8 cellular contexts compared by ENCODE assay signal in genomic region chr12:49092086-49092815, GRCh38. TPM values are rescaled to one million over a fixed set of nuclear protein-coding genes. Genes with fewer than 3 reads are reported as not detected.
A peak's percentile ranks its signal among the peaks of the same experiment; 100 is the strongest.
DNase-seq lines count a peak whose midpoint lies in the region; ATAC-seq and TF ChIP-seq lines count a peak whose summit lies in the region.

No MANE protein-coding gene starts in this region.

- H2BK20ac ChIP-seq in IMR-90 (ENCODE audit: low read depth, low read length) = no peak overlapping the region

- peaks cover 2% of the 10 kb centered on the region; the same call in 1 of the 2 replicates for H3K9me1 ChIP-seq in IMR-90 (ENCODE audit: insufficient read depth, low read length)

- no peak overlapping the region for H4K5ac ChIP-seq in IMR-90 (ENCODE audit: low read depth, low read length)

- H3K14ac ChIP-seq in IMR-90 (replicated peaks; ENCODE audit: low read depth, low read length) = no peak overlapping the region

- TF ChIP-seq CTCF in CD8-positive, alpha-beta T cell (IDR thresholded peaks at IDR 0.05) = peak; percentile 40
- TF ChIP-seq CTCF in IMR-90 (conservative IDR thresholded peaks at IDR 0.05; ENCODE audit: low read depth, low read length) = peak; percentile 43
- peak; percentile 57 for TF ChIP-seq CTCF in VCaP (conservative IDR thresholded peaks at IDR 0.05)
- peak in 3 of 4 donors; percentile 18 to 27 (median 21) for TF ChIP-seq CTCF in right lobe of liver (IDR thresholded peaks at IDR 0.05)

- peaks cover 59% of the 10 kb centered on the region for H3K4me1 ChIP-seq in CD8-positive, alpha-beta T cell (ENCODE audit: insufficient read depth, low read length)
- H3K4me1 ChIP-seq in IMR-90 (ENCODE audit: control insufficient read depth, insufficient read depth, low read length) (peaks cover 9% of the 10 kb centered on the region; the same call in 1 of the 2 replicates), right lobe of liver (peaks cover 0 to 31% (median 0%) of the 10 kb centered on the region in 4 donors)

- ATAC-seq in CD8-positive, alpha-beta T cell = peak; percentile 55
- ATAC-seq in IMR-90 (ENCODE audit: low read depth) (peak; percentile 40), right lobe of liver (peak in 3 of 4 donors; percentile 16 to 21 (median 18)), HG03460 (IDR thresholded peaks at IDR 0.05; ENCODE audit: unreplicated experiment) (no peak)

- BruUV-seq in IMR-90 (replicated peaks; lab: Mats Ljungman, UMichigan) = no TSS peak

- H3K36me3 ChIP-seq in CD8-positive, alpha-beta T cell (ENCODE audit: insufficient read depth, low read length) = peaks cover 2% of the 10 kb centered on the region
- H3K36me3 ChIP-seq in IMR-90 (ENCODE audit: control insufficient read depth, insufficient read depth, low read length) = peaks cover 5% of the 10 kb centered on the region
- H3K36me3 ChIP-seq in right lobe of liver = peaks cover 0 to 4% (median 2%) of the 10 kb centered on the region in 4 donors

- no peak overlapping the region for H4K91ac ChIP-seq in IMR-90 (ENCODE audit: insufficient read depth, low read depth, low read length)

- peaks cover 12% of the 10 kb centered on the region for H3K36me3 Mint-ChIP-seq in CD8-positive, alpha-beta T cell

- POLR2A ChIA-PET in CD8-positive, alpha-beta T cell (lab: Charles Lee) = interaction anchor here (0.8 to 1.6 kb wide), 3 partner anchors 17 to 39 kb away, joined by 3 to 6 read pairs (median 6); partner anchors contain the start of genes RHEBL1 and TUBA1B
- POLR2A ChIA-PET in IMR-90 (lab: Charles Lee; ENCODE audit: unreplicated experiment) = interaction anchor here (0.6 kb wide), 1 partner anchor 109 kb away, joined by 4 read pairs; no protein-coding TSS in a partner anchor

- H3K27ac Mint-ChIP-seq in CD8-positive, alpha-beta T cell = no peak overlapping the region

- dilution Hi-C loops in IMR-90 (cut with HindIII; ENCODE audit: low sequenced_read_pairs, unreplicated experiment) = no loop called here

- no peaks in the 10 kb centered on the region; the same call in 1 of the 2 replicates for H4K20me1 ChIP-seq in IMR-90 (ENCODE audit: insufficient read depth, low read length)

- peak overlapping the region; percentile 48 for H3K4me2 ChIP-seq in IMR-90 (ENCODE audit: low read depth, low read length)

- H3K4ac ChIP-seq in IMR-90 (ENCODE audit: low read depth, low read length) = 0 out of 2 replicates have a peak overlapping the region, but pooled peaks have one; percentile 3

- TF ChIP-seq RAD21 in IMR-90 (IDR thresholded peaks at IDR 0.05; ENCODE audit: low read length) = peak; percentile 39; the same call in 1 of the 2 replicates

- CTCF ChIA-PET in CD8-positive, alpha-beta T cell (lab: Charles Lee) = interaction anchor here (0.9 to 6.8 kb wide), 13 partner anchors 11 to 109 kb away, joined by 3 to 81 read pairs (median 7); partner anchors contain the start of genes LMBR1L, RHEBL1 and TUBA1B
- CTCF ChIA-PET in IMR-90 (lab: Yijun Ruan, JAX) = interaction anchor here (0.6 to 1.3 kb wide), 4 partner anchors 13 to 160 kb away, joined by 3 to 7 read pairs (median 4); partner anchors contain the start of gene LMBR1L

- H3K9ac ChIP-seq in IMR-90 (ENCODE audit: low read depth, low read length) = no peak overlapping the region

- DNase-seq in CD8-positive, alpha-beta T cell = peak in 6 of 7 experiments; percentile 24 to 68 (median 58)
- DNase-seq in IMR-90 (peak; percentile 30), caudate nucleus (lab: John Stamatoyannopoulos, UW) (peak in 42 of 61 donors; percentile 15 to 75 (median 42)), right lobe of liver (peak in 2 of 3 donors; percentile 34 to 59), DMS153 (lab: John Stamatoyannopoulos, UW) (no peak)
- peak; percentile 29 to 45 for DNase-seq in stimulated activated CD8-positive, alpha-beta memory T cell treated with anti-CD3 and anti-CD28 coated beads, Interleukin-7, amount 100 ng/mL, for 4 hours (ENCODE audit: low read depth in 2 of 2)

- 0 out of 4 replicates have a peak, but pooled peaks cover 0 to 3% of the 10 kb centered on the region in 2 experiments for H3K79me1 ChIP-seq in IMR-90 (ENCODE audit: low read depth in 1 of 2, low read length in 2 of 2)

- no peak overlapping the region for H3K27ac ChIP-seq in CD8-positive, alpha-beta T cell (ENCODE audit: low read depth, low read length)
- no peak overlapping the region for H3K27ac ChIP-seq in IMR-90 (ENCODE audit: insufficient read depth, low read length)
- no peak overlapping the region for H3K27ac ChIP-seq in VCaP
- no peak overlapping the region for H3K27ac ChIP-seq in caudate nucleus (ENCODE audit: low read depth, low read length)
- no peak overlapping the region for H3K27ac ChIP-seq in right lobe of liver

- intact Hi-C loops in CD8-positive, alpha-beta T cell (cut with DNase I, micrococcal nuclease) = loop anchor here (1.0 to 5.0 kb wide), 3 partner anchors 28 to 96 kb away; partner anchors contain the start of gene DDN (in 1 of the 2)
- intact Hi-C loops in IMR-90 (cut with micrococcal nuclease) = no loop called here
- intact Hi-C loops in right lobe of liver (cut with DNase I) = no loop called here

- H3K23ac ChIP-seq in IMR-90 (ENCODE audit: low read depth, low read length) = no peak overlapping the region

- peak overlapping the region; percentile 50 for H3K4me3 Mint-ChIP-seq in CD8-positive, alpha-beta T cell

- H2AK5ac ChIP-seq in IMR-90 (ENCODE audit: low read depth, low read length) = no peak overlapping the region

- H2AK9ac ChIP-seq in IMR-90 (replicated peaks; ENCODE audit: low read depth, low read length, poor library complexity) = peak overlapping the region; percentile 58

- WGBS in IMR-90 (ENCODE audit: extremely low coverage in 2 of 2, insufficient read length in 1 of 2), 2 experiments = 27% methylated on average over 3 of the region's 32 CpGs; no CpG with 5 or more reads in 1 of the 2 experiments
- WGBS in right lobe of liver (ENCODE audit: insufficient coverage, low coverage, low lambda C conversion rate, missing lambda C conversion rate) = 0% methylated on average over 4 of the region's 32 CpGs

- peaks cover 50% of the 10 kb centered on the region for H3K4me1 Mint-ChIP-seq in CD8-positive, alpha-beta T cell (ENCODE audit: low read depth)

- H2AFZ ChIP-seq in IMR-90 (replicated peaks; ENCODE audit: low read length, poor library complexity) = peak overlapping the region; percentile 79

- no peak for TF ChIP-seq POLR2A in IMR-90 (IDR thresholded peaks at IDR 0.05; ENCODE audit: low read depth, low read length)
- TF ChIP-seq POLR2A in right lobe of liver (IDR thresholded peaks at IDR 0.05) = no peak

- no peaks in the 10 kb centered on the region for H3K9me3 ChIP-seq in CD8-positive, alpha-beta T cell (ENCODE audit: low read length)
- H3K9me3 ChIP-seq in IMR-90 (ENCODE audit: control insufficient read depth, insufficient read depth, low read length) = no peaks in the 10 kb centered on the region
- H3K9me3 ChIP-seq in right lobe of liver = no peaks in the 10 kb centered on the region

- in situ Hi-C loops in IMR-90 (cut with MboI; ENCODE audit: low sequenced_read_pairs) = no loop called here

- H3K56ac ChIP-seq in IMR-90 (ENCODE audit: extremely low read depth, insufficient read depth, low read length) = no peak overlapping the region

- H3K9me3 Mint-ChIP-seq in CD8-positive, alpha-beta T cell = no peaks in the 10 kb centered on the region

- no peak overlapping the region for H2BK15ac ChIP-seq in IMR-90 (ENCODE audit: low read depth, low read length)

- peaks cover 62% of the 10 kb centered on the region for H3K27me3 Mint-ChIP-seq in CD8-positive, alpha-beta T cell (ENCODE audit: low read depth)

- H2BK5ac ChIP-seq in IMR-90 (ENCODE audit: low read depth, low read length, poor library complexity, severe bottlenecking) = no peak overlapping the region

- H4K8ac ChIP-seq in IMR-90 (ENCODE audit: low read depth in 2 of 2, low read length in 2 of 2) = no peak overlapping the region

- no peak overlapping the region for H2BK120ac ChIP-seq in IMR-90 (ENCODE audit: low read depth, low read length)

- H3K27me3 ChIP-seq in CD8-positive, alpha-beta T cell (ENCODE audit: insufficient read depth, low read length) = peaks cover 59% of the 10 kb centered on the region
- H3K27me3 ChIP-seq in IMR-90 (ENCODE audit: control insufficient read depth, insufficient read depth, low read length) (peaks cover 30% of the 10 kb centered on the region; the same call in 1 of the 2 replicates), right lobe of liver (peaks cover 0 to 16% of the 10 kb centered on the region in 2 donors)

- no peak overlapping the region for H3K18ac ChIP-seq in IMR-90 (ENCODE audit: low read depth, low read length)

- H3K4me3 ChIP-seq in CD8-positive, alpha-beta T cell (ENCODE audit: low read depth, low read length) = no peak overlapping the region
- H3K4me3 ChIP-seq in IMR-90 (ENCODE audit: insufficient read depth, low read depth, low read length) (peak overlapping the region; percentile 12), right lobe of liver (no peak overlapping the region)

RNA-seq across cellular contexts. Expression of gene DHH, which starts 2.4 kb away (rescaled TPM):
- total RNA-seq in CD8-positive, alpha-beta T cell = under 1 TPM; 0.71 to 0.78 TPM
- total RNA-seq in IMR-90 (2012; rRNA removed) (under 0.01 TPM in 2 replicates), right lobe of liver (under 1 TPM in 3 of 6 experiments, not detected in 3; 0.04 to 0.13 (median 0.07) TPM)
- polyA plus RNA-seq in IMR-90 (2012; rRNA removed) = 0.01 and 0.07 TPM in 2 replicates
- 0.01 and 0.05 TPM in 2 replicates for polyA plus RNA-seq in IMR-90 (2012; cell fraction: cytosol; rRNA removed)
- 0.08 and 0.25 TPM in 2 replicates for polyA plus RNA-seq in IMR-90 (2012; cell fraction: nucleus; rRNA removed; ENCODE audit: low replicate concordance)

RNA-seq across cellular contexts. Expression of gene LMBR1L, which starts 18.4 kb away (rescaled TPM):
- total RNA-seq in CD8-positive, alpha-beta T cell = 100 to 1,000 TPM; 464 to 497 TPM
- total RNA-seq in IMR-90 (2012; rRNA removed) = 18.1 and 33.0 TPM in 2 replicates
- polyA plus RNA-seq in IMR-90 (2012; rRNA removed) = 44.6 and 46.3 TPM in 2 replicates
- polyA plus RNA-seq in IMR-90 (2012; cell fraction: cytosol; rRNA removed) = 14.6 and 27.3 TPM in 2 replicates
- polyA plus RNA-seq in IMR-90 (2012; cell fraction: nucleus; rRNA removed; ENCODE audit: low replicate concordance) = 151 and 243 TPM in 2 replicates
- total RNA-seq in right lobe of liver = 10 to 100 TPM; 12.2 to 34.5 (median 16.3) TPM

RNA-seq across cellular contexts. Expression of gene RHEBL1, which starts 22.5 kb away (rescaled TPM):
- 1 to 10 TPM; 4.7 to 5.6 TPM for total RNA-seq in CD8-positive, alpha-beta T cell
- total RNA-seq in IMR-90 (2012; rRNA removed) (0.56 and 0.72 TPM in 2 replicates), right lobe of liver (under 1 TPM in 5 of 6 experiments, not detected in 1; 0.17 to 0.60 (median 0.43) TPM)
- 0.39 and 0.62 TPM in 2 replicates for polyA plus RNA-seq in IMR-90 (2012; rRNA removed)
- polyA plus RNA-seq in IMR-90 (2012; cell fraction: cytosol; rRNA removed) = 0.49 TPM in 1 of 2 replicates, not detected in the other
- polyA plus RNA-seq in IMR-90 (2012; cell fraction: nucleus; rRNA removed; ENCODE audit: low replicate concordance) = 0.39 and 0.55 TPM in 2 replicates

RNA-seq across cellular contexts. Expression of gene KMT2D, which starts 31.7 kb away (rescaled TPM):
- total RNA-seq in CD8-positive, alpha-beta T cell = 100 to 1,000 TPM; 112 to 127 TPM
- total RNA-seq in IMR-90 (2012; rRNA removed) (6.6 and 10.0 TPM in 2 replicates), right lobe of liver (10 to 100 TPM; 28.6 to 35.4 (median 33.3) TPM)
- 24.8 and 25.2 TPM in 2 replicates for polyA plus RNA-seq in IMR-90 (2012; rRNA removed)
- 11.3 and 13.1 TPM in 2 replicates for polyA plus RNA-seq in IMR-90 (2012; cell fraction: cytosol; rRNA removed)
- polyA plus RNA-seq in IMR-90 (2012; cell fraction: nucleus; rRNA removed; ENCODE audit: low replicate concordance) = 81.4 and 106 TPM in 2 replicates

RNA-seq across cellular contexts. Expression of gene TUBA1B, which starts 38.9 kb away (rescaled TPM):
- total RNA-seq in CD8-positive, alpha-beta T cell = 100 to 1,000 TPM; 103 to 105 TPM
- 4,476 and 5,195 TPM in 2 replicates for total RNA-seq in IMR-90 (2012; rRNA removed)
- polyA plus RNA-seq in IMR-90 (2012; rRNA removed) = 4,221 and 4,665 TPM in 2 replicates
- polyA plus RNA-seq in IMR-90 (2012; cell fraction: cytosol; rRNA removed) = 3,130 and 3,490 TPM in 2 replicates
- 1,066 and 1,464 TPM in 2 replicates for polyA plus RNA-seq in IMR-90 (2012; cell fraction: nucleus; rRNA removed; ENCODE audit: low replicate concordance)
- 100 to 1,000 TPM in 5 of 6 experiments, 10 to 100 TPM in 1; 90.3 to 370 (median 174) TPM for total RNA-seq in right lobe of liver

Comparison
In these comparisons a context has a peak if more than half of its experiments do, and no peak if none do; other contexts are left out.
1. RNA of gene LMBR1L, which starts 18.4 kb away (total RNA-seq): 464 to 497 TPM in CD8-positive, alpha-beta T cell; 18.1 to 33.0 TPM in IMR-90 and 12.2 to 34.5 TPM in right lobe of liver; every median in the first group is over 10 times any median in the second.
2. intact Hi-C loops: an anchor here in CD8-positive, alpha-beta T cell (1.0 to 5.0 kb wide); none called in IMR-90 and right lobe of liver.
3. Peak in every context shown above with its lines, with median percentiles within 50 percentile points of each other: CTCF ChIP-seq.